In genomic region chr3:171871392-171872274, GRCh38 we compare ENCODE assay signal across 35 cellular contexts. TPM values are rescaled to one million over a fixed set of nuclear protein-coding genes. Genes with fewer than 3 reads are reported as not detected.
DNase-seq lines count a peak whose midpoint lies in the region; ATAC-seq, FAIRE-seq and TF ChIP-seq lines count a peak whose summit lies in the region.
"Had no signal": no experiment of that assay in that cellular context is flagged by ENCODE, and none has a peak within 500 bp of the region (broad histone marks: within the 10 kb centered on the region; RNA-seq: fewer than 3 reads in every experiment).

No MANE protein-coding gene starts in this region.

- peak overlapping the region; percentile 40; the same call in 1 of the 2 replicates for H3K4ac ChIP-seq in IMR-90 (ENCODE audit: low read depth, low read length)

- H3K27ac ChIP-seq in IMR-90 (ENCODE audit: insufficient read depth, low read length) (no peak overlapping the region), astrocyte (ENCODE audit: low read depth, low read length) (no peak overlapping the region), coronary artery (no peak overlapping the region)
- H3K27ac ChIP-seq: ascending aorta, BLaER1, esophagus squamous epithelium, gastrocnemius medialis, lower lobe of right lung, SK-N-MC, upper lobe of left lung, WERI-Rb-1 had no signal

- peak overlapping the region; percentile 36; the same call in 1 of the 2 replicates for H2AK5ac ChIP-seq in IMR-90 (ENCODE audit: low read depth, low read length)

- H3K9ac ChIP-seq in IMR-90 (ENCODE audit: low read depth, low read length): no peak overlapping the region
- no peak overlapping the region for H3K9ac ChIP-seq in astrocyte (ENCODE audit: low read length)
- H3K9ac ChIP-seq: BLaER1 had no signal

- POLR2A ChIA-PET in IMR-90 (lab: Charles Lee; ENCODE audit: unreplicated experiment): no interaction called here

- peak overlapping the region; percentile 54; the same call in 1 of the 2 replicates for H4K91ac ChIP-seq in IMR-90 (ENCODE audit: insufficient read depth, low read depth, low read length)

- TF ChIP-seq POLR2A in IMR-90 (IDR thresholded peaks at IDR 0.05; ENCODE audit: low read depth, low read length) (no peak), GM12892 (IDR thresholded peaks at IDR 0.05; ENCODE audit: low read depth, low read length) (no peak)

- peak overlapping the region; percentile 42; the same call in 1 of the 3 replicates for H2BK15ac ChIP-seq in IMR-90 (ENCODE audit: low read depth, low read length)

- no peaks in the 10 kb centered on the region for H3K27me3 ChIP-seq in IMR-90 (ENCODE audit: control insufficient read depth, insufficient read depth, low read length)
- no peaks in the 10 kb centered on the region for H3K27me3 ChIP-seq in astrocyte (ENCODE audit: insufficient read depth, low read length)
- H3K27me3 ChIP-seq: ascending aorta, BLaER1, esophagus squamous epithelium, gastrocnemius medialis, upper lobe of left lung had no signal

- BruUV-seq in Calu3 (replicated peaks; lab: Mats Ljungman, UMichigan) (no TSS peak), IMR-90 (replicated peaks; lab: Mats Ljungman, UMichigan) (no TSS peak)

- H3K4me3 ChIP-seq in IMR-90 (ENCODE audit: insufficient read depth, low read depth, low read length): no peak overlapping the region
- no peak overlapping the region for H3K4me3 ChIP-seq in astrocyte (ENCODE audit: insufficient read depth, low read depth, low read length)
- no peak overlapping the region for H3K4me3 ChIP-seq in coronary artery
- H3K4me3 ChIP-seq: ascending aorta, BLaER1, esophagus squamous epithelium, gastrocnemius medialis, lower lobe of right lung, mucosa of descending colon, SK-N-MC, upper lobe of left lung had no signal

- H2BK120ac ChIP-seq in IMR-90 (ENCODE audit: low read depth, low read length): peak overlapping the region; percentile 54; the same call in 1 of the 2 replicates

- no peaks in the 10 kb centered on the region for H3K36me3 ChIP-seq in IMR-90 (ENCODE audit: control insufficient read depth, insufficient read depth, low read length)
- no peaks in the 10 kb centered on the region for H3K36me3 ChIP-seq in astrocyte (ENCODE audit: insufficient read depth, low read length)
- H3K36me3 ChIP-seq: ascending aorta, BLaER1, esophagus squamous epithelium, gastrocnemius medialis, lower lobe of right lung, upper lobe of left lung, WERI-Rb-1 had no signal

- H3K27ac Mint-ChIP-seq in Calu3 (ENCODE audit: unreplicated experiment) (peak overlapping the region; percentile 17), astrocyte (ENCODE audit: unreplicated experiment) (peak overlapping the region; percentile 64), mesothelial cell of epicardium (peak overlapping the region; percentile 69)
- H3K27ac Mint-ChIP-seq: activated naive CD8-positive, alpha-beta T cell; natural killer cell treated with Interleukin-12 subunit alpha and Interleukin-12 subunit beta and Interleukin-15 and Interleukin-18, amount 100 ng/mL, for 72 hours; stimulated activated naive B cell treated with anti-CD40 and anti-IgM and Interleukin-4, amounts not matched to agents 10 μg/mL and 1 μg/mL and 100 μg/mL, for 72 hours; T-helper 1 cell treated with Interleukin-12 subunit alpha and Interleukin-12 subunit beta and Interleukin-4 antibody, amounts not matched to agents 30 μg/mL and 1 μg/mL, for 36 hours had no signal

- peak overlapping the region; percentile 65; the same call in 1 of the 2 replicates for H2BK20ac ChIP-seq in IMR-90 (ENCODE audit: low read depth, low read length)

- H3K27me3 Mint-ChIP-seq in Calu3 (ENCODE audit: unreplicated experiment): no peaks in the 10 kb centered on the region
- H3K27me3 Mint-ChIP-seq in astrocyte (ENCODE audit: low read depth, unreplicated experiment): no peaks in the 10 kb centered on the region
- no peaks in the 10 kb centered on the region for H3K27me3 Mint-ChIP-seq in mesothelial cell of epicardium (ENCODE audit: low read depth)
- H3K27me3 Mint-ChIP-seq: stimulated activated naive B cell treated with anti-CD40 and anti-IgM and Interleukin-4, amounts not matched to agents 10 μg/mL and 1 μg/mL and 100 μg/mL, for 72 hours had no signal

- intact Hi-C loops in Calu3 (cut with micrococcal nuclease; ENCODE audit: unreplicated experiment) (no loop called here), IMR-90 (cut with micrococcal nuclease) (loop anchor here (1.0 kb wide), 1 partner anchor 59 kb away; no protein-coding TSS in a partner anchor)

- peaks cover 54% of the 10 kb centered on the region for H3K4me1 Mint-ChIP-seq in Calu3 (ENCODE audit: low read depth, unreplicated experiment)
- peaks cover 44% of the 10 kb centered on the region for H3K4me1 Mint-ChIP-seq in astrocyte (ENCODE audit: low read depth, unreplicated experiment)
- H3K4me1 Mint-ChIP-seq in mesothelial cell of epicardium: peaks cover 50% of the 10 kb centered on the region
- H3K4me1 Mint-ChIP-seq: stimulated activated naive B cell treated with anti-CD40 and anti-IgM and Interleukin-4, amounts not matched to agents 10 μg/mL and 1 μg/mL and 100 μg/mL, for 72 hours had no signal

- H3K9me3 ChIP-seq in IMR-90 (ENCODE audit: control insufficient read depth, insufficient read depth, low read length) (no peaks in the 10 kb centered on the region), astrocyte (ENCODE audit: insufficient read depth, low read depth, low read length) (no peaks in the 10 kb centered on the region)
- H3K9me3 ChIP-seq: ascending aorta, esophagus squamous epithelium, gastrocnemius medialis, lower lobe of right lung, mucosa of descending colon, upper lobe of left lung had no signal

- dilution Hi-C loops in IMR-90 (cut with HindIII; ENCODE audit: low sequenced_read_pairs, unreplicated experiment): no loop called here

- no peak for TF ChIP-seq CTCF in Calu3 (IDR thresholded peaks at IDR 0.05; ENCODE audit: unreplicated experiment)
- no peak for TF ChIP-seq CTCF in IMR-90 (conservative IDR thresholded peaks at IDR 0.05; ENCODE audit: low read depth, low read length)
- no peak for TF ChIP-seq CTCF in astrocyte (IDR thresholded peaks at IDR 0.05; ENCODE audit: insufficient read depth, low read depth, low read length)
- TF ChIP-seq CTCF in mesothelial cell of epicardium (IDR thresholded peaks at IDR 0.05; ENCODE audit: unreplicated experiment): no peak
- TF ChIP-seq CTCF in coronary artery (IDR thresholded peaks at IDR 0.05): no peak

- H4K8ac ChIP-seq in IMR-90 (ENCODE audit: low read depth in 2 of 2, low read length in 2 of 2): no peak overlapping the region

- no peaks in the 10 kb centered on the region for H4K20me1 ChIP-seq in IMR-90 (ENCODE audit: insufficient read depth, low read length)
- no peaks in the 10 kb centered on the region for H4K20me1 ChIP-seq in astrocyte (ENCODE audit: insufficient read depth, low read length)
- H4K20me1 ChIP-seq: BLaER1 had no signal

- DNase-seq in Calu3: no peak
- peak; percentile 56 for DNase-seq in IMR-90
- peak; percentile 35 for DNase-seq in astrocyte (ENCODE audit: low read depth)
- DNase-seq in mesothelial cell of epicardium (ENCODE audit: low spot score in 2 of 2, unreplicated experiment in 2 of 2): no peak
- no peak for DNase-seq in GM12892 (ENCODE audit: insufficient read length)
- DNase-seq in GOT3 (lab: John Stamatoyannopoulos, UW): no peak
- no peak for DNase-seq in coronary artery (ENCODE audit: low spot score)
- DNase-seq: activated CD4-positive, alpha-beta T cell treated with anti-CD3 and anti-CD28 coated beads for 48 hours; activated CD8-positive, alpha-beta memory T cell treated with anti-CD3 and anti-CD28 coated beads for 24 hours; activated effector memory CD4-positive, alpha-beta T cell treated with Interleukin-2 at 50 U/mL for 16 hours; DMS153; esophagus squamous epithelium; gastrocnemius medialis; GDM1; KBM-7; lower lobe of right lung; mucosa of descending colon; NCI-H1105 treated with DMSO at 0.1 percent for 48 hours; NCI-H187 treated with DMSO at 0.1 percent for 48 hours; NCI-H2171 treated with DMSO at 0.1 percent for 48 hours; NCI-H510A; stimulated activated naive B cell treated with anti-CD40 and anti-IgM and Interleukin-4, amounts not matched to agents 10 μg/mL and 1 μg/mL and 100 μg/mL, for 72 hours; upper lobe of left lung; WERI-Rb-1 had no signal

- peaks cover 24% of the 10 kb centered on the region for H3K4me1 ChIP-seq in IMR-90 (ENCODE audit: control insufficient read depth, insufficient read depth, low read length)
- H3K4me1 ChIP-seq in astrocyte (ENCODE audit: insufficient read depth, low read length): peaks cover 32% of the 10 kb centered on the region

- H3K4me2 ChIP-seq in IMR-90 (ENCODE audit: low read depth, low read length) (no peak overlapping the region), astrocyte (ENCODE audit: low read length) (no peak overlapping the region)
- H3K4me2 ChIP-seq: BLaER1 had no signal

- H4K5ac ChIP-seq in IMR-90 (ENCODE audit: low read depth, low read length): no peak overlapping the region

- no peak overlapping the region for H3K23ac ChIP-seq in IMR-90 (ENCODE audit: low read depth, low read length)

- ATAC-seq in IMR-90 (ENCODE audit: low read depth) (no peak), GM19463 (IDR thresholded peaks at IDR 0.05; ENCODE audit: unreplicated experiment) (no peak)
- ATAC-seq: gastrocnemius medialis; lower lobe of right lung; mucosa of descending colon; natural killer cell treated with Interleukin-12 subunit alpha and Interleukin-12 subunit beta and Interleukin-15 and Interleukin-18, amount 100 ng/mL, for 72 hours; stimulated activated naive B cell treated with anti-CD40 and anti-IgM and Interleukin-4, amounts not matched to agents 10 μg/mL and 1 μg/mL and 100 μg/mL, for 72 hours had no signal

- H3K79me1 ChIP-seq in IMR-90 (ENCODE audit: low read depth in 1 of 2, low read length in 2 of 2): peaks cover 0 to 15% of the 10 kb centered on the region in 2 experiments; a peak in 1 of 4 replicates

- peaks cover 26% of the 10 kb centered on the region for H3K36me3 Mint-ChIP-seq in Calu3 (ENCODE audit: insufficient read depth, unreplicated experiment)
- no peaks in the 10 kb centered on the region for H3K36me3 Mint-ChIP-seq in astrocyte (ENCODE audit: low read depth, unreplicated experiment)
- no peaks in the 10 kb centered on the region for H3K36me3 Mint-ChIP-seq in mesothelial cell of epicardium
- H3K36me3 Mint-ChIP-seq: activated naive CD8-positive, alpha-beta T cell; natural killer cell treated with Interleukin-12 subunit alpha and Interleukin-12 subunit beta and Interleukin-15 and Interleukin-18, amount 100 ng/mL, for 72 hours; stimulated activated naive B cell treated with anti-CD40 and anti-IgM and Interleukin-4, amounts not matched to agents 10 μg/mL and 1 μg/mL and 100 μg/mL, for 72 hours had no signal

- FAIRE-seq in astrocyte (lab: Jason Lieb, UNC): no peak
- FAIRE-seq in GM12892 (lab: Jason Lieb, UNC): no peak

- in situ Hi-C loops in IMR-90 (cut with MboI; ENCODE audit: low sequenced_read_pairs): no loop called here

- H2BK5ac ChIP-seq in IMR-90 (ENCODE audit: low read depth, low read length, poor library complexity, severe bottlenecking): no peak overlapping the region

- TF ChIP-seq RAD21 in IMR-90 (IDR thresholded peaks at IDR 0.05; ENCODE audit: low read length): no peak

- CTCF ChIA-PET in Calu3 (lab: Charles Lee) (no interaction called here), IMR-90 (lab: Yijun Ruan, JAX) (interaction anchor here (1.1 kb wide), 1 partner anchor 42 kb away, joined by 3 read pairs; no protein-coding TSS in a partner anchor)

- 100% methylated on average over 1 of the region's 8 CpGs; no CpG with 5 or more reads in 1 of the 2 experiments for WGBS in IMR-90 (ENCODE audit: extremely low coverage in 2 of 2, insufficient read length in 1 of 2), 2 experiments

- H3K9me3 Mint-ChIP-seq in Calu3 (ENCODE audit: low read depth, unreplicated experiment): peaks cover 4% of the 10 kb centered on the region
- no peaks in the 10 kb centered on the region for H3K9me3 Mint-ChIP-seq in astrocyte (ENCODE audit: unreplicated experiment)
- no peaks in the 10 kb centered on the region for H3K9me3 Mint-ChIP-seq in mesothelial cell of epicardium
- H3K9me3 Mint-ChIP-seq: natural killer cell treated with Interleukin-12 subunit alpha and Interleukin-12 subunit beta and Interleukin-15 and Interleukin-18, amount 100 ng/mL, for 72 hours; stimulated activated naive B cell treated with anti-CD40 and anti-IgM and Interleukin-4, amounts not matched to agents 10 μg/mL and 1 μg/mL and 100 μg/mL, for 72 hours; T-helper 1 cell treated with Interleukin-12 subunit alpha and Interleukin-12 subunit beta and Interleukin-4 antibody, amounts not matched to agents 30 μg/mL and 1 μg/mL, for 36 hours had no signal

- peaks cover 19% of the 10 kb centered on the region for H3K9me1 ChIP-seq in IMR-90 (ENCODE audit: insufficient read depth, low read length)

- H2AK9ac ChIP-seq in IMR-90 (replicated peaks; ENCODE audit: low read depth, low read length, poor library complexity): no peak overlapping the region

- no peaks in the 10 kb centered on the region for H3K79me2 ChIP-seq in astrocyte (ENCODE audit: insufficient read depth, low read length)

- H2AFZ ChIP-seq in IMR-90 (replicated peaks; ENCODE audit: low read length, poor library complexity) (no peak overlapping the region), astrocyte (ENCODE audit: low read depth, low read length) (no peak overlapping the region)

- no peak overlapping the region for H3K18ac ChIP-seq in IMR-90 (ENCODE audit: low read depth, low read length)

- peak overlapping the region; percentile 51 for H3K14ac ChIP-seq in IMR-90 (replicated peaks; ENCODE audit: low read depth, low read length)

- no peak overlapping the region for H3K56ac ChIP-seq in IMR-90 (ENCODE audit: extremely low read depth, insufficient read depth, low read length)

- H3K4me3 Mint-ChIP-seq in Calu3 (ENCODE audit: low read depth, unreplicated experiment) (no peak overlapping the region), astrocyte (ENCODE audit: unreplicated experiment) (no peak overlapping the region), mesothelial cell of epicardium (no peak overlapping the region)
- H3K4me3 Mint-ChIP-seq: activated naive CD8-positive, alpha-beta T cell; natural killer cell treated with Interleukin-12 subunit alpha and Interleukin-12 subunit beta and Interleukin-15 and Interleukin-18, amount 100 ng/mL, for 72 hours; stimulated activated naive B cell treated with anti-CD40 and anti-IgM and Interleukin-4, amounts not matched to agents 10 μg/mL and 1 μg/mL and 100 μg/mL, for 72 hours; T-helper 1 cell treated with Interleukin-12 subunit alpha and Interleukin-12 subunit beta and Interleukin-4 antibody, amounts not matched to agents 30 μg/mL and 1 μg/mL, for 36 hours had no signal

RNA-seq across cellular contexts. Expression of gene TMEM212, which starts 28.5 kb away (rescaled TPM):
- total RNA-seq in Calu3 (2022) (not detected in 2 replicates), IMR-90 (2012; rRNA removed) (not detected in 2 replicates), astrocyte (not detected in 2 replicates), mesothelial cell of epicardium (not detected in 3 replicates)
- not detected in 2 replicates for polyA plus RNA-seq in IMR-90 (2012; rRNA removed)
- polyA plus RNA-seq in IMR-90 (2012; cell fraction: cytosol; rRNA removed): not detected in 2 replicates
- not detected in 2 replicates for polyA plus RNA-seq in IMR-90 (2012; cell fraction: nucleus; rRNA removed; ENCODE audit: low replicate concordance)
- not detected for polyA plus RNA-seq in GM12892 (2012; ENCODE audit: missing spikeins)
- total RNA-seq: ascending aorta; cardiac septum; esophagus squamous epithelium; gastrocnemius medialis; MCF 10A; mucosa of descending colon; natural killer cell treated with Interleukin-12 subunit alpha and Interleukin-12 subunit beta and Interleukin-15 and Interleukin-18, amount 100 ng/mL, for 72 hours; osteocyte; skeletal muscle tissue had no signal

Comparison
In these comparisons a context has a peak if more than half of its experiments do, and no peak if none do; other contexts are left out.
1. DNase-seq: peak in IMR-90 (single experiment) and astrocyte (single experiment); none in Calu3 (single experiment), mesothelial cell of epicardium (0 of 2), GM12892 (single experiment), GOT3 (single experiment) and coronary artery (single experiment).
2. H3K27ac Mint-ChIP-seq: peak in every context shown above with its lines; median percentile 69 in mesothelial cell of epicardium; 64 in astrocyte; 17 in Calu3.